16 cellular contexts compared by ENCODE assay signal in genomic region chr17:77101521-77102410, GRCh38. TPM values are rescaled to one million over a fixed set of nuclear protein-coding genes. Genes with fewer than 3 reads are reported as not detected.
DNase-seq lines count a peak whose midpoint lies in the region; ATAC-seq and TF ChIP-seq lines count a peak whose summit lies in the region.
"Had no signal": no experiment of that assay in that cellular context is flagged by ENCODE, and none has a peak within 500 bp of the region (broad histone marks: within the 10 kb centered on the region; RNA-seq: fewer than 3 reads in every experiment).

No MANE protein-coding gene starts in this region.

- no peak overlapping the region for H3K4me3 Mint-ChIP-seq in CD4-positive, CD25-positive, alpha-beta regulatory T cell
- H3K4me3 Mint-ChIP-seq: activated T-cell treated with anti-CD3 and anti-CD28 coated beads, Interleukin-2, amount 50 U/mL, for 72 hours; central memory CD8-positive, alpha-beta T cell; effector memory CD8-positive, alpha-beta T cell; GM23338; stimulated activated naive CD8-positive, alpha-beta T cell treated with anti-CD3 and anti-CD28 coated beads, Interleukin-15, amount 100 ng/mL, for 72 hours had no signal

- 80% methylated on average over 15 of the region's 15 CpGs for WGBS in heart right ventricle, 2 donors

- no peaks in the 10 kb centered on the region for H3K36me3 ChIP-seq in CD4-positive, CD25-positive, alpha-beta regulatory T cell (ENCODE audit: control insufficient read depth, insufficient read depth, low read length)
- peaks cover 0 to 9% (median 0%) of the 10 kb centered on the region in 9 donors for H3K36me3 ChIP-seq in heart right ventricle

- intact Hi-C loops in heart right ventricle (cut with DNase I), result loop anchor here in 1 of 10 donors (5.0 kb wide), 1 partner anchor 36 kb away; no protein-coding TSS in a partner anchor

- H3K27me3 Mint-ChIP-seq in CD4-positive, CD25-positive, alpha-beta regulatory T cell, result no peaks in the 10 kb centered on the region
- H3K27me3 Mint-ChIP-seq: central memory CD8-positive, alpha-beta T cell; effector memory CD8-positive, alpha-beta T cell; stimulated activated naive CD8-positive, alpha-beta T cell treated with anti-CD3 and anti-CD28 coated beads, Interleukin-15, amount 100 ng/mL, for 72 hours had no signal

- H3K4me3 ChIP-seq in CD4-positive, CD25-positive, alpha-beta regulatory T cell (ENCODE audit: low read depth, low read length), result no peak overlapping the region
- no peak overlapping the region for H3K4me3 ChIP-seq in heart right ventricle
- H3K4me3 ChIP-seq: GM23338 had no signal

- no peaks in the 10 kb centered on the region for H3K27me3 ChIP-seq in CD4-positive, CD25-positive, alpha-beta regulatory T cell (ENCODE audit: control insufficient read depth, insufficient read depth, low read length)
- no peaks in the 10 kb centered on the region for H3K27me3 ChIP-seq in heart right ventricle

- H3K4me1 Mint-ChIP-seq in CD4-positive, CD25-positive, alpha-beta regulatory T cell, result peaks cover 5 to 38% (median 17%) of the 10 kb centered on the region in 4 donors

- peaks cover 16% of the 10 kb centered on the region for H3K4me1 ChIP-seq in CD4-positive, CD25-positive, alpha-beta regulatory T cell (ENCODE audit: control insufficient read depth, insufficient read depth, low read length, poor library complexity, severe bottlenecking)
- peaks cover 4 to 52% (median 29%) of the 10 kb centered on the region in 9 donors for H3K4me1 ChIP-seq in heart right ventricle

- H3K27ac ChIP-seq in CD4-positive, CD25-positive, alpha-beta regulatory T cell (ENCODE audit: insufficient read depth, low read length, poor library complexity, severe bottlenecking), result no peak overlapping the region
- H3K27ac ChIP-seq in heart right ventricle, result no peak overlapping the region

- H3K27ac Mint-ChIP-seq in CD4-positive, CD25-positive, alpha-beta regulatory T cell, result peak overlapping the region; percentile 9 to 62 (median 59)
- H3K27ac Mint-ChIP-seq: activated T-cell treated with anti-CD3 and anti-CD28 coated beads, Interleukin-2, amount 50 U/mL, for 72 hours; GM23338; stimulated activated naive CD8-positive, alpha-beta T cell treated with anti-CD3 and anti-CD28 coated beads, Interleukin-15, amount 100 ng/mL, for 72 hours had no signal

- no peaks in the 10 kb centered on the region for H3K9me3 ChIP-seq in CD4-positive, CD25-positive, alpha-beta regulatory T cell (ENCODE audit: control insufficient read depth in 2 of 2, low read length in 2 of 2)
- H3K9me3 ChIP-seq in heart right ventricle, result no peaks in the 10 kb centered on the region

- peaks cover 0 to 1% (median 0%) of the 10 kb centered on the region in 7 donors for H3K9me3 Mint-ChIP-seq in CD4-positive, CD25-positive, alpha-beta regulatory T cell
- H3K9me3 Mint-ChIP-seq: activated T-cell treated with anti-CD3 and anti-CD28 coated beads, Interleukin-2, amount 50 U/mL, for 72 hours; central memory CD8-positive, alpha-beta T cell; effector memory CD8-positive, alpha-beta T cell; GM23338; stimulated activated naive CD8-positive, alpha-beta T cell treated with anti-CD3 and anti-CD28 coated beads, Interleukin-15, amount 100 ng/mL, for 72 hours had no signal

- peaks cover 8% of the 10 kb centered on the region for H3K36me3 Mint-ChIP-seq in CD4-positive, CD25-positive, alpha-beta regulatory T cell

- TF ChIP-seq CTCF in heart right ventricle (IDR thresholded peaks at IDR 0.05), result no peak

- no peak for ATAC-seq in CD4-positive, CD25-positive, alpha-beta regulatory T cell (ENCODE audit: low read depth in 2 of 2)
- ATAC-seq in GM19438 (IDR thresholded peaks at IDR 0.05; ENCODE audit: low read depth, unreplicated experiment) (peak; percentile 68), HG03469 (IDR thresholded peaks at IDR 0.05; ENCODE audit: unreplicated experiment) (no peak), heart right ventricle (no peak), HG03097 (IDR thresholded peaks at IDR 0.05; ENCODE audit: low FRiP score, unreplicated experiment) (no peak)
- ATAC-seq: activated T-cell treated with anti-CD3 and anti-CD28 coated beads, Interleukin-2, amount 50 U/mL, for 72 hours; effector memory CD8-positive, alpha-beta T cell; GM23338; left colon; stimulated activated naive CD8-positive, alpha-beta T cell treated with anti-CD3 and anti-CD28 coated beads, Interleukin-15, amount 100 ng/mL, for 72 hours had no signal

- DNase-seq in CD4-positive, CD25-positive, alpha-beta regulatory T cell, result no peak
- DNase-seq in NCI-H82 (lab: John Stamatoyannopoulos, UW) (peak; percentile 71), kidney tubule cell (ENCODE audit: low spot score) (peak; percentile 75), NCI-H2029 (lab: John Stamatoyannopoulos, UW) (no peak), heart right ventricle (no peak)
- DNase-seq: activated T-cell treated with anti-CD3 and anti-CD28 coated beads, Interleukin-2, amount 50 U/mL, for 72 hours; effector memory CD8-positive, alpha-beta T cell; left colon; MV-4-11; stimulated activated naive CD8-positive, alpha-beta T cell treated with anti-CD3 and anti-CD28 coated beads, Interleukin-15, amount 100 ng/mL, for 72 hours; T-helper 9 cell had no signal

RNA-seq across cellular contexts. Expression of gene SEC14L1, which starts 39.0 kb away (rescaled TPM):
- 143 TPM for total RNA-seq in CD4-positive, CD25-positive, alpha-beta regulatory T cell
- polyA plus RNA-seq in CD4-positive, CD25-positive, alpha-beta regulatory T cell, result 10 to 100 TPM; 13.2 to 20.8 (median 20.2) TPM
- 10 to 100 TPM; 38.7 to 88.8 (median 55.3) TPM for total RNA-seq in heart right ventricle
- 10 to 100 TPM; 36.1 to 42.3 TPM for polyA plus RNA-seq in heart right ventricle

Comparison
In these comparisons a context has a peak if more than half of its experiments do, and no peak if none do; other contexts are left out.
1. DNase-seq: peak in NCI-H82 (single experiment) and kidney tubule cell (single experiment); none in CD4-positive, CD25-positive, alpha-beta regulatory T cell (0 of 3), NCI-H2029 (single experiment) and heart right ventricle (0 of 2).